1 cellular context compared by ENCODE assay signal in the genomic region with DNA sequence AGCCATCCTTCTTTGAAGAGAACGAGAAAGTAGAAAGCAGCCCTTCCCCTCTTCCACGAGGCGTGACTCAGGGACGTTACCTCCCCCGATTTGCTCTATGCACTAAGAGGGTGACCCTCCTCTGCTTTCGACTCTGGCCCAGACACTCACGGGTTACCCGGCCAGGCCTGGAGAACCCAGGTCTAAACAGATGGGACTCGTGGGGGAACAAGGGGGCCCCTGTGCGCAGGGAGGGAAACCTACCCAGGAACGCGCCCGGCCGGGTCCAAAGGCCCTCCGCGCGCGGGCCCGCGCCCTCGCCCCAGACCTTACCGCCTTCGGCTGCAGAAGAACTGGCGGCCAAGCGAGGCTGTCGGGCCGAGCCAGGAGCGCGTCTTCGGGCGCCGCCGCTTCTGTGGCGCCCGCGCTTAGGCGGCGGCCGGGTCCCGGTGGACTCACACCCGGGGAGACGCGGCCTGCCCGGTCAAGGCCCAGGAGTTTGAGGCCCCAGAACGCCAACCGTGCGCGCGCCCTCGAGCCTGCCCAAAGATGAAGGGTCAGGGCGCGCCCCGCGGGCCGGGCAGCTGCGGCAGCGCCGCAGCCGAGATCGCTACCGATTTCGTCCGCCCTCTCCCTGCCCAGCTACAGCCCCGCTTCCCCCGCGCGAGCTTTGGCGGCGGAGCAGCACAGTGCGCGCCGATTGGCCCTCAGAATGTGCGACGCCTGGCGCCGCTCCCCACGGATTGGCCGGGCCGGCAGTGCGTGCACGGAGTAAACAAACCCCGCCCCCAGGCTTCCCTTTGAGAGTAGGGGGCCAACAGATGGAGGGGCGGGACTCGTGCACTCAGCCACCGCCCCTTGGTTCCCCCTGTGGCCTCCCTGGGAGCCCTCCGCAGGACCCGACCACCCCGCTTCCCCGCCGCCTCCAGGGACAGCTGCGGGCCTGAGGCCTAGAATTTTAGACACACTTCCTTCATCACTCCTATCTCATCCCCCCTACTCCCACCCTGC.
A peak's percentile ranks its signal among the peaks of the same experiment; 100 is the strongest.
TF ChIP-seq lines count a peak whose summit lies in the region.

A gene with protein sequence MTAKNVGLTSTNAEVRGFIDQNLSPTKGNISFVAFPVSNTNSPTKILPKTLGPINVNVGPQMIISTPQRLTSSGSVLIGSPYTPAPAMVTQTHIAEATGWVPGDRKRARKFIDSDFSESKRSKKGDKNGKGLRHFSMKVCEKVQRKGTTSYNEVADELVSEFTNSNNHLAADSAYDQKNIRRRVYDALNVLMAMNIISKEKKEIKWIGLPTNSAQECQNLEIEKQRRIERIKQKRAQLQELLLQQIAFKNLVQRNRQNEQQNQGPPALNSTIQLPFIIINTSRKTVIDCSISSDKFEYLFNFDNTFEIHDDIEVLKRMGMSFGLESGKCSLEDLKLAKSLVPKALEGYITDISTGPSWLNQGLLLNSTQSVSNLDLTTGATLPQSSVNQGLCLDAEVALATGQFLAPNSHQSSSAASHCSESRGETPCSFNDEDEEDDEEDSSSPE (minus strand): TSS at position 674 of the 990 bp plus-strand sequence. CDS start 47,795 bp downstream, outside the sequence.

TF ChIP-seq in HepG2, 621 proteins besides CTCF, POLR2A, EP300 and RAD21 (continued from another document and continues in another):
- no peak for TF ChIP-seq SKI (IDR thresholded peaks at IDR 0.05; ENCODE audit: partially characterized antibody)
- TF ChIP-seq ZNF331 (CRISPR knock-in tag; IDR thresholded peaks at IDR 0.05) = peak; percentile 36
- TF ChIP-seq MTF2 (CRISPR knock-in tag; IDR thresholded peaks at IDR 0.05; ENCODE audit: borderline replicate concordance) = no peak; the same call in 1 of the 2 replicates
- peak; percentile 75 for TF ChIP-seq ZNF777 (CRISPR knock-in tag; IDR thresholded peaks at IDR 0.05)
- TF ChIP-seq, protein P1, sequence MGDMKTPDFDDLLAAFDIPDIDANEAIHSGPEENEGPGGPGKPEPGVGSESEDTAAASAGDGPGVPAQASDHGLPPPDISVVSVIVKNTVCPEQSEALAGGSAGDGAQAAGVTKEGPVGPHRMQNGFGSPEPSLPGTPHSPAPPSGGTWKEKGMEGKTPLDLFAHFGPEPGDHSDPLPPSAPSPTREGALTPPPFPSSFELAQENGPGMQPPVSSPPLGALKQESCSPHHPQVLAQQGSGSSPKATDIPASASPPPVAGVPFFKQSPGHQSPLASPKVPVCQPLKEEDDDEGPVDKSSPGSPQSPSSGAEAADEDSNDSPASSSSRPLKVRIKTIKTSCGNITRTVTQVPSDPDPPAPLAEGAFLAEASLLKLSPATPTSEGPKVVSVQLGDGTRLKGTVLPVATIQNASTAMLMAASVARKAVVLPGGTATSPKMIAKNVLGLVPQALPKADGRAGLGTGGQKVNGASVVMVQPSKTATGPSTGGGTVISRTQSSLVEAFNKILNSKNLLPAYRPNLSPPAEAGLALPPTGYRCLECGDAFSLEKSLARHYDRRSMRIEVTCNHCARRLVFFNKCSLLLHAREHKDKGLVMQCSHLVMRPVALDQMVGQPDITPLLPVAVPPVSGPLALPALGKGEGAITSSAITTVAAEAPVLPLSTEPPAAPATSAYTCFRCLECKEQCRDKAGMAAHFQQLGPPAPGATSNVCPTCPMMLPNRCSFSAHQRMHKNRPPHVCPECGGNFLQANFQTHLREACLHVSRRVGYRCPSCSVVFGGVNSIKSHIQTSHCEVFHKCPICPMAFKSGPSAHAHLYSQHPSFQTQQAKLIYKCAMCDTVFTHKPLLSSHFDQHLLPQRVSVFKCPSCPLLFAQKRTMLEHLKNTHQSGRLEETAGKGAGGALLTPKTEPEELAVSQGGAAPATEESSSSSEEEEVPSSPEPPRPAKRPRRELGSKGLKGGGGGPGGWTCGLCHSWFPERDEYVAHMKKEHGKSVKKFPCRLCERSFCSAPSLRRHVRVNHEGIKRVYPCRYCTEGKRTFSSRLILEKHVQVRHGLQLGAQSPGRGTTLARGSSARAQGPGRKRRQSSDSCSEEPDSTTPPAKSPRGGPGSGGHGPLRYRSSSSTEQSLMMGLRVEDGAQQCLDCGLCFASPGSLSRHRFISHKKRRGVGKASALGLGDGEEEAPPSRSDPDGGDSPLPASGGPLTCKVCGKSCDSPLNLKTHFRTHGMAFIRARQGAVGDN (CRISPR knock-in tag; IDR thresholded peaks at IDR 0.05) = peak; percentile 90
- TF ChIP-seq ZNF253 (CRISPR knock-in tag; IDR thresholded peaks at IDR 0.05; ENCODE audit: borderline replicate concordance) = 0 out of 2 replicates have a peak, but pooled peaks have one; percentile 21
- TF ChIP-seq FOSL1 (CRISPR knock-in tag; IDR thresholded peaks at IDR 0.05; ENCODE audit: borderline replicate concordance) = no peak
- TF ChIP-seq, protein P2, sequence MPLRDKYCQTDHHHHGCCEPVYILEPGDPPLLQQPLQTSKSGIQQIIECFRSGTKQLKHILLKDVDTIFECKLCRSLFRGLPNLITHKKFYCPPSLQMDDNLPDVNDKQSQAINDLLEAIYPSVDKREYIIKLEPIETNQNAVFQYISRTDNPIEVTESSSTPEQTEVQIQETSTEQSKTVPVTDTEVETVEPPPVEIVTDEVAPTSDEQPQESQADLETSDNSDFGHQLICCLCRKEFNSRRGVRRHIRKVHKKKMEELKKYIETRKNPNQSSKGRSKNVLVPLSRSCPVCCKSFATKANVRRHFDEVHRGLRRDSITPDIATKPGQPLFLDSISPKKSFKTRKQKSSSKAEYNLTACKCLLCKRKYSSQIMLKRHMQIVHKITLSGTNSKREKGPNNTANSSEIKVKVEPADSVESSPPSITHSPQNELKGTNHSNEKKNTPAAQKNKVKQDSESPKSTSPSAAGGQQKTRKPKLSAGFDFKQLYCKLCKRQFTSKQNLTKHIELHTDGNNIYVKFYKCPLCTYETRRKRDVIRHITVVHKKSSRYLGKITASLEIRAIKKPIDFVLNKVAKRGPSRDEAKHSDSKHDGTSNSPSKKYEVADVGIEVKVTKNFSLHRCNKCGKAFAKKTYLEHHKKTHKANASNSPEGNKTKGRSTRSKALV (CRISPR knock-in tag; IDR thresholded peaks at IDR 0.05) = peak; percentile 84; the same call in 1 of the 2 replicates
- 0 out of 2 replicates have a peak, but pooled peaks have one; percentile 13 for TF ChIP-seq NCOA1 (CRISPR knock-in tag; IDR thresholded peaks at IDR 0.05)
- TF ChIP-seq ZNF678 (CRISPR knock-in tag; IDR thresholded peaks at IDR 0.05) = peak; percentile 67; the same call in 1 of the 2 replicates
- TF ChIP-seq, protein P3, sequence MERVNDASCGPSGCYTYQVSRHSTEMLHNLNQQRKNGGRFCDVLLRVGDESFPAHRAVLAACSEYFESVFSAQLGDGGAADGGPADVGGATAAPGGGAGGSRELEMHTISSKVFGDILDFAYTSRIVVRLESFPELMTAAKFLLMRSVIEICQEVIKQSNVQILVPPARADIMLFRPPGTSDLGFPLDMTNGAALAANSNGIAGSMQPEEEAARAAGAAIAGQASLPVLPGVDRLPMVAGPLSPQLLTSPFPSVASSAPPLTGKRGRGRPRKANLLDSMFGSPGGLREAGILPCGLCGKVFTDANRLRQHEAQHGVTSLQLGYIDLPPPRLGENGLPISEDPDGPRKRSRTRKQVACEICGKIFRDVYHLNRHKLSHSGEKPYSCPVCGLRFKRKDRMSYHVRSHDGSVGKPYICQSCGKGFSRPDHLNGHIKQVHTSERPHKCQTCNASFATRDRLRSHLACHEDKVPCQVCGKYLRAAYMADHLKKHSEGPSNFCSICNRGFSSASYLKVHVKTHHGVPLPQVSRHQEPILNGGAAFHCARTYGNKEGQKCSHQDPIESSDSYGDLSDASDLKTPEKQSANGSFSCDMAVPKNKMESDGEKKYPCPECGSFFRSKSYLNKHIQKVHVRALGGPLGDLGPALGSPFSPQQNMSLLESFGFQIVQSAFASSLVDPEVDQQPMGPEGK (CRISPR knock-in tag; IDR thresholded peaks at IDR 0.05) = peak; percentile 87
- TF ChIP-seq, protein P4, sequence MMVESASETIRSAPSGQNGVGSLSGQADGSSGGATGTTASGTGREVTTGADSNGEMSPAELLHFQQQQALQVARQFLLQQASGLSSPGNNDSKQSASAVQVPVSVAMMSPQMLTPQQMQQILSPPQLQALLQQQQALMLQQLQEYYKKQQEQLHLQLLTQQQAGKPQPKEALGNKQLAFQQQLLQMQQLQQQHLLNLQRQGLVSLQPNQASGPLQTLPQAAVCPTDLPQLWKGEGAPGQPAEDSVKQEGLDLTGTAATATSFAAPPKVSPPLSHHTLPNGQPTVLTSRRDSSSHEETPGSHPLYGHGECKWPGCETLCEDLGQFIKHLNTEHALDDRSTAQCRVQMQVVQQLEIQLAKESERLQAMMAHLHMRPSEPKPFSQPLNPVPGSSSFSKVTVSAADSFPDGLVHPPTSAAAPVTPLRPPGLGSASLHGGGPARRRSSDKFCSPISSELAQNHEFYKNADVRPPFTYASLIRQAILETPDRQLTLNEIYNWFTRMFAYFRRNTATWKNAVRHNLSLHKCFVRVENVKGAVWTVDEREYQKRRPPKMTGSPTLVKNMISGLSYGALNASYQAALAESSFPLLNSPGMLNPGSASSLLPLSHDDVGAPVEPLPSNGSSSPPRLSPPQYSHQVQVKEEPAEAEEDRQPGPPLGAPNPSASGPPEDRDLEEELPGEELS (CRISPR knock-in tag; IDR thresholded peaks at IDR 0.05) = peak; percentile 26; the same call in 1 of the 2 replicates
- TF ChIP-seq, protein P5, sequence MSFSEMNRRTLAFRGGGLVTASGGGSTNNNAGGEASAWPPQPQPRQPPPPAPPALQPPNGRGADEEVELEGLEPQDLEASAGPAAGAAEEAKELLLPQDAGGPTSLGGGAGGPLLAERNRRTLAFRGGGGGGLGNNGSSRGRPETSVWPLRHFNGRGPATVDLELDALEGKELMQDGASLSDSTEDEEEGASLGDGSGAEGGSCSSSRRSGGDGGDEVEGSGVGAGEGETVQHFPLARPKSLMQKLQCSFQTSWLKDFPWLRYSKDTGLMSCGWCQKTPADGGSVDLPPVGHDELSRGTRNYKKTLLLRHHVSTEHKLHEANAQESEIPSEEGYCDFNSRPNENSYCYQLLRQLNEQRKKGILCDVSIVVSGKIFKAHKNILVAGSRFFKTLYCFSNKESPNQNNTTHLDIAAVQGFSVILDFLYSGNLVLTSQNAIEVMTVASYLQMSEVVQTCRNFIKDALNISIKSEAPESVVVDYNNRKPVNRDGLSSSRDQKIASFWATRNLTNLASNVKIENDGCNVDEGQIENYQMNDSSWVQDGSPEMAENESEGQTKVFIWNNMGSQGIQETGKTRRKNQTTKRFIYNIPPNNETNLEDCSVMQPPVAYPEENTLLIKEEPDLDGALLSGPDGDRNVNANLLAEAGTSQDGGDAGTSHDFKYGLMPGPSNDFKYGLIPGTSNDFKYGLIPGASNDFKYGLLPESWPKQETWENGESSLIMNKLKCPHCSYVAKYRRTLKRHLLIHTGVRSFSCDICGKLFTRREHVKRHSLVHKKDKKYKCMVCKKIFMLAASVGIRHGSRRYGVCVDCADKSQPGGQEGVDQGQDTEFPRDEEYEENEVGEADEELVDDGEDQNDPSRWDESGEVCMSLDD (CRISPR knock-in tag; IDR thresholded peaks at IDR 0.05; ENCODE audit: borderline replicate concordance) = peak; percentile 28; the same call in 1 of the 2 replicates
- TF ChIP-seq ZNF563 (CRISPR knock-in tag; IDR thresholded peaks at IDR 0.05) = peak; percentile 89
- TF ChIP-seq, protein P6, sequence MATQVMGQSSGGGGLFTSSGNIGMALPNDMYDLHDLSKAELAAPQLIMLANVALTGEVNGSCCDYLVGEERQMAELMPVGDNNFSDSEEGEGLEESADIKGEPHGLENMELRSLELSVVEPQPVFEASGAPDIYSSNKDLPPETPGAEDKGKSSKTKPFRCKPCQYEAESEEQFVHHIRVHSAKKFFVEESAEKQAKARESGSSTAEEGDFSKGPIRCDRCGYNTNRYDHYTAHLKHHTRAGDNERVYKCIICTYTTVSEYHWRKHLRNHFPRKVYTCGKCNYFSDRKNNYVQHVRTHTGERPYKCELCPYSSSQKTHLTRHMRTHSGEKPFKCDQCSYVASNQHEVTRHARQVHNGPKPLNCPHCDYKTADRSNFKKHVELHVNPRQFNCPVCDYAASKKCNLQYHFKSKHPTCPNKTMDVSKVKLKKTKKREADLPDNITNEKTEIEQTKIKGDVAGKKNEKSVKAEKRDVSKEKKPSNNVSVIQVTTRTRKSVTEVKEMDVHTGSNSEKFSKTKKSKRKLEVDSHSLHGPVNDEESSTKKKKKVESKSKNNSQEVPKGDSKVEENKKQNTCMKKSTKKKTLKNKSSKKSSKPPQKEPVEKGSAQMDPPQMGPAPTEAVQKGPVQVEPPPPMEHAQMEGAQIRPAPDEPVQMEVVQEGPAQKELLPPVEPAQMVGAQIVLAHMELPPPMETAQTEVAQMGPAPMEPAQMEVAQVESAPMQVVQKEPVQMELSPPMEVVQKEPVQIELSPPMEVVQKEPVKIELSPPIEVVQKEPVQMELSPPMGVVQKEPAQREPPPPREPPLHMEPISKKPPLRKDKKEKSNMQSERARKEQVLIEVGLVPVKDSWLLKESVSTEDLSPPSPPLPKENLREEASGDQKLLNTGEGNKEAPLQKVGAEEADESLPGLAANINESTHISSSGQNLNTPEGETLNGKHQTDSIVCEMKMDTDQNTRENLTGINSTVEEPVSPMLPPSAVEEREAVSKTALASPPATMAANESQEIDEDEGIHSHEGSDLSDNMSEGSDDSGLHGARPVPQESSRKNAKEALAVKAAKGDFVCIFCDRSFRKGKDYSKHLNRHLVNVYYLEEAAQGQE (IDR thresholded peaks at IDR 0.05; ENCODE audit: borderline replicate concordance in 1 of 2, low read depth in 1 of 2, low read length in 2 of 2) = no peak; a peak in 1 of 4 replicates
- TF ChIP-seq POGZ (CRISPR knock-in tag; IDR thresholded peaks at IDR 0.05) = peak; percentile 66
- TF ChIP-seq ZNF24 (IDR thresholded peaks at IDR 0.05) = 0 out of 2 replicates have a peak, but pooled peaks have one; percentile 43
- peak; percentile 91 for TF ChIP-seq ZNF883 (CRISPR knock-in tag; IDR thresholded peaks at IDR 0.05; ENCODE audit: not compliant biosample characterization)
- no peak for TF ChIP-seq SMAD1 (CRISPR knock-in tag; IDR thresholded peaks at IDR 0.05; ENCODE audit: borderline replicate concordance, low read depth)
- no peak for TF ChIP-seq PAF1 (CRISPR knock-in tag; IDR thresholded peaks at IDR 0.05)
- peak; percentile 88 for TF ChIP-seq RFX5 (IDR thresholded peaks at IDR 0.05; ENCODE audit: low read depth, low read length)
- 0 out of 2 replicates have a peak, but pooled peaks have one; percentile 22 for TF ChIP-seq ZNF761 (CRISPR knock-in tag; conservative IDR thresholded peaks at IDR 0.05)
- TF ChIP-seq, protein P7, sequence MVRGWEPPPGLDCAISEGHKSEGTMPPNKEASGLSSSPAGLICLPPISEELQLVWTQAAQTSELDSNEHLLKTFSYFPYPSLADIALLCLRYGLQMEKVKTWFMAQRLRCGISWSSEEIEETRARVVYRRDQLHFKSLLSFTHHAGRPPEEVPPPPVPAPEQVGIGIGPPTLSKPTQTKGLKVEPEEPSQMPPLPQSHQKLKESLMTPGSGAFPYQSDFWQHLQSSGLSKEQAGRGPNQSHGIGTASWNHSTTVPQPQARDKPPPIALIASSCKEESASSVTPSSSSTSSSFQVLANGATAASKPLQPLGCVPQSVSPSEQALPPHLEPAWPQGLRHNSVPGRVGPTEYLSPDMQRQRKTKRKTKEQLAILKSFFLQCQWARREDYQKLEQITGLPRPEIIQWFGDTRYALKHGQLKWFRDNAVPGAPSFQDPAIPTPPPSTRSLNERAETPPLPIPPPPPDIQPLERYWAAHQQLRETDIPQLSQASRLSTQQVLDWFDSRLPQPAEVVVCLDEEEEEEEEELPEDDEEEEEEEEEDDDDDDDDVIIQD (CRISPR knock-in tag; IDR thresholded peaks at IDR 0.05; ENCODE audit: low read depth) = peak; percentile 70; the same call in 1 of the 2 replicates
- TF ChIP-seq DNMT3B (CRISPR knock-in tag; conservative IDR thresholded peaks at IDR 0.05) = no peak
- TF ChIP-seq THAP11 (CRISPR knock-in tag; IDR thresholded peaks at IDR 0.05) = peak; percentile 57
- TF ChIP-seq NCOA5 (CRISPR knock-in tag; IDR thresholded peaks at IDR 0.05) = no peak
- TF ChIP-seq ZFY (CRISPR knock-in tag; IDR thresholded peaks at IDR 0.05) = peak; percentile 85
- TF ChIP-seq MTF1 (CRISPR knock-in tag; IDR thresholded peaks at IDR 0.05) = 0 out of 2 replicates have a peak, but pooled peaks have one; percentile 46
- TF ChIP-seq RXRA (CRISPR knock-in tag; IDR thresholded peaks at IDR 0.05) = peak; percentile 56
- TF ChIP-seq MYC (CRISPR knock-in tag; IDR thresholded peaks at IDR 0.05; ENCODE audit: borderline replicate concordance) = peak; percentile 74; the same call in 1 of the 2 replicates
- TF ChIP-seq MXD4 (CRISPR knock-in tag; IDR thresholded peaks at IDR 0.05) = peak; percentile 67; the same call in 1 of the 2 replicates
